In the genomic region with DNA sequence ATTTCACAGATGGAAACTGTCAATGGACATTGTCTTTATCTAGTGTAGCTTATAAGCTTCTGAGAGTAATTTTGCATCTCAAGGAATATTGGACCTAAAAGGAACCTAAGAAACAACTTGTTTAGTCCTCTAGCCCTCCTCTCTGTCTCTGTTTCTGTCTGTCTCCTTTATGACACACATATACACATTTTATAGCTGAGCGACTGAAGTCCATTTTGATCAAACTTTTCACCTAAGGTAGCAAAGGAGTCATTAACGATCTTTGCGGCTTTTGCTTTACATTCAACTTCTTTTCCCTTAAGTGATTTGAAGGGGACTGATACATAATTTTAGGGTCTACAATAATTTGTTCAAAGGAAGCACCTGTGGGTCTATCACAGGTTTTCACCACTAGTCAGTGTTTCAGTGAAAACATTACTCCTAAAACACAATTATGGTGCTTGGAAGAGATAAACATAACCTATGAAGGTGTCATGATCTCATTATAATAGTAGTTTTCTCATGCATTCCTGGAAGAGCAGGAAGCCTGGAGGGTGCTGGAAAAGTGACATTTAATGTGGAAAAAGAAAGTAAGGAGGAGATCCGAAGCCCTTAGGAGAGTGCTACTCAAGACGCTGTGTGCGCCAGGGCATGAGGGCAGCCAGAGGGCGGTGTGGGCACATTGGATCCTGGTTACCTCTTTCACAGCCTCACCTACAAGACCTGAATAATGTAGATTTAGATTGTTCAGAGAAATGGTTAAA, we compare ENCODE assay signal across 1 cellular context.
TF ChIP-seq lines count a peak whose summit lies in the region.

No MANE protein-coding gene starts in this region.

TF ChIP-seq in HCT116, 20 proteins besides CTCF, POLR2A, EP300 and RAD21 (continued from another document):
- TF ChIP-seq SP1 (IDR thresholded peaks at IDR 0.05; ENCODE audit: low read depth): no peak
- no peak for TF ChIP-seq FOSL1 (IDR thresholded peaks at IDR 0.05; ENCODE audit: low read depth)
- no peak for TF ChIP-seq EZH2phosphoT487 (IDR thresholded peaks at IDR 0.05; ENCODE audit: borderline replicate concordance)
- no peak for TF ChIP-seq ZFX (IDR thresholded peaks at IDR 0.05)
